ENCODE assay signal across 29 cellular contexts in genomic region chr12:107702106-107702505, GRCh38.
"Had no signal": no experiment of that assay in that cellular context is flagged by ENCODE, and none has a peak within 500 bp of the region (broad histone marks: within the 10 kb centered on the region; RNA-seq: fewer than 3 reads in every experiment).

No MANE protein-coding gene starts in this region.

- H3K27ac ChIP-seq: breast epithelium, epithelial cell of prostate, esophagus squamous epithelium, left lung, lower lobe of right lung, right atrium auricular region, thyroid gland, upper lobe of left lung, vagina, WERI-Rb-1 had no signal

- H3K4me3 ChIP-seq: breast epithelium, esophagus squamous epithelium, left lung, lower lobe of right lung, right atrium auricular region, thyroid gland, upper lobe of left lung, vagina had no signal

- ATAC-seq: activated naive CD8-positive, alpha-beta T cell treated with anti-CD3 and anti-CD28 coated beads, Interleukin-2, amount 50 U/mL, for 24 hours; left lung; lower lobe of right lung; natural killer cell treated with Interleukin-12 subunit alpha and Interleukin-12 subunit beta and Interleukin-15 and Interleukin-18, amount 100 ng/mL, for 72 hours; T-helper 17 cell had no signal

- H3K4me3 Mint-ChIP-seq: activated CD4-positive, alpha-beta memory T cell treated with anti-CD3 and anti-CD28 coated beads, Interleukin-2, amount 10 ng/mL, durations not matched to agents 7 days and 5 days; activated CD4-positive, alpha-beta T cell treated with anti-CD3 and anti-CD28 coated beads, Interleukin-2, amount 10 ng/mL, durations not matched to agents 7 days and 5 days; activated naive CD4-positive, alpha-beta T cell treated with anti-CD3 and anti-CD28 coated beads, Interleukin-2, amount 50 U/mL, for 24 hours; activated naive CD8-positive, alpha-beta T cell treated with anti-CD3 and anti-CD28 coated beads, Interleukin-2, amount 50 U/mL, for 24 hours; activated T-cell treated with anti-CD3 and anti-CD28 coated beads, Interleukin-2, amount 50 U/mL, for 24 hours; natural killer cell treated with Interleukin-12 subunit alpha and Interleukin-12 subunit beta and Interleukin-15 and Interleukin-18, amount 100 ng/mL, for 72 hours; stimulated activated naive CD8-positive, alpha-beta T cell treated with anti-CD3 and anti-CD28 coated beads, Interleukin-15, Interleukin-2, amounts not matched to agents 100 ng/mL and 50 ng/mL, for 24 hours; T-helper 17 cell had no signal

- H3K27ac Mint-ChIP-seq: activated CD4-positive, alpha-beta memory T cell treated with anti-CD3 and anti-CD28 coated beads, Interleukin-2, amount 10 ng/mL, durations not matched to agents 7 days and 5 days; activated CD4-positive, alpha-beta T cell treated with anti-CD3 and anti-CD28 coated beads, Interleukin-2, amount 10 ng/mL, durations not matched to agents 7 days and 5 days; activated naive CD4-positive, alpha-beta T cell treated with anti-CD3 and anti-CD28 coated beads, Interleukin-2, amount 50 U/mL, for 24 hours; activated naive CD8-positive, alpha-beta T cell treated with anti-CD3 and anti-CD28 coated beads, Interleukin-2, amount 50 U/mL, for 24 hours; activated T-cell treated with anti-CD3 and anti-CD28 coated beads, Interleukin-2, amount 50 U/mL, for 24 hours; natural killer cell treated with Interleukin-12 subunit alpha and Interleukin-12 subunit beta and Interleukin-15 and Interleukin-18, amount 100 ng/mL, for 72 hours; T-helper 17 cell had no signal

- H3K27me3 Mint-ChIP-seq: activated CD4-positive, alpha-beta memory T cell treated with anti-CD3 and anti-CD28 coated beads, Interleukin-2, amount 10 ng/mL, durations not matched to agents 7 days and 5 days; activated CD4-positive, alpha-beta T cell treated with anti-CD3 and anti-CD28 coated beads, Interleukin-2, amount 10 ng/mL, durations not matched to agents 7 days and 5 days; activated naive CD4-positive, alpha-beta T cell treated with anti-CD3 and anti-CD28 coated beads, Interleukin-2, amount 50 U/mL, for 24 hours; activated naive CD8-positive, alpha-beta T cell treated with anti-CD3 and anti-CD28 coated beads, Interleukin-2, amount 50 U/mL, for 24 hours; activated T-cell treated with anti-CD3 and anti-CD28 coated beads, Interleukin-2, amount 50 U/mL, for 24 hours; natural killer cell treated with Interleukin-12 subunit alpha and Interleukin-12 subunit beta and Interleukin-15 and Interleukin-18, amount 100 ng/mL, for 72 hours; stimulated activated naive CD8-positive, alpha-beta T cell treated with anti-CD3 and anti-CD28 coated beads, Interleukin-15, Interleukin-2, amounts not matched to agents 100 ng/mL and 50 ng/mL, for 24 hours; T-helper 17 cell had no signal

- DNase-seq: activated CD4-positive, alpha-beta memory T cell treated with anti-CD3 and anti-CD28 coated beads, Interleukin-2, amount 10 ng/mL, durations not matched to agents 7 days and 5 days; activated CD4-positive, alpha-beta T cell treated with anti-CD3 and anti-CD28 coated beads, Interleukin-2, amount 10 ng/mL, durations not matched to agents 7 days and 5 days; activated CD4-positive, CD25-positive, alpha-beta regulatory T cell treated with anti-CD3 and anti-CD28 coated beads, Interleukin-2, amount 50 U/mL, for 72 hours; activated CD8-positive, alpha-beta memory T cell treated with anti-CD3 and anti-CD28 coated beads, Interleukin-2, amount 50 U/mL, for 48 hours; activated gamma-delta T cell treated with Interleukin-2 at 50 U/mL for 16 hours; activated naive CD8-positive, alpha-beta T cell treated with anti-CD3 and anti-CD28 coated beads, Interleukin-2, amount 50 U/mL, for 24 hours; activated T-cell treated with anti-CD3 and anti-CD28 coated beads, Interleukin-2, amount 50 U/mL, for 24 hours; amygdala; central memory CD4-positive, alpha-beta T cell; effector CD8-positive, alpha-beta T cell; esophagus squamous epithelium; foreskin melanocyte; left lung; lower lobe of right lung; mesendoderm; stimulated activated CD4-positive, alpha-beta T cell treated with anti-CD3 and anti-CD28 coated beads, Interleukin-15, amount 100 ng/mL, for 24 hours; stimulated activated CD4-positive, alpha-beta T cell treated with anti-CD3 and anti-CD28 coated beads, Interleukin-2, amount 100 ng/mL, for 24 hours; T-helper 17 cell; T1000; thyroid gland; upper lobe of left lung; WERI-Rb-1 had no signal

- H3K4me1 Mint-ChIP-seq: activated CD4-positive, alpha-beta memory T cell treated with anti-CD3 and anti-CD28 coated beads, Interleukin-2, amount 10 ng/mL, durations not matched to agents 7 days and 5 days; activated CD4-positive, alpha-beta T cell treated with anti-CD3 and anti-CD28 coated beads, Interleukin-2, amount 10 ng/mL, durations not matched to agents 7 days and 5 days; activated naive CD4-positive, alpha-beta T cell treated with anti-CD3 and anti-CD28 coated beads, Interleukin-2, amount 50 U/mL, for 24 hours; activated naive CD8-positive, alpha-beta T cell treated with anti-CD3 and anti-CD28 coated beads, Interleukin-2, amount 50 U/mL, for 24 hours; T-helper 17 cell had no signal

- H3K9me3 Mint-ChIP-seq: activated naive CD4-positive, alpha-beta T cell treated with anti-CD3 and anti-CD28 coated beads, Interleukin-2, amount 50 U/mL, for 24 hours; natural killer cell treated with Interleukin-12 subunit alpha and Interleukin-12 subunit beta and Interleukin-15 and Interleukin-18, amount 100 ng/mL, for 72 hours had no signal
